Comparison of ENCODE assay signal across 17 cellular contexts in genomic region chr20:59832406-59833156, GRCh38.
A peak's percentile ranks its signal among the peaks of the same experiment; 100 is the strongest.
DNase-seq lines count a peak whose midpoint lies in the region; TF ChIP-seq lines count a peak whose summit lies in the region.
"Had no signal": no experiment of that assay in that cellular context is flagged by ENCODE, and none has a peak within 500 bp of the region (broad histone marks: within the 10 kb centered on the region; RNA-seq: fewer than 3 reads in every experiment).

No MANE protein-coding gene starts in this region.

- intact Hi-C loops in Calu3 (cut with micrococcal nuclease; ENCODE audit: unreplicated experiment) (no loop called here), colonic mucosa (cut with DNase I) (no loop called here), A673 (cut with micrococcal nuclease; ENCODE audit: unreplicated experiment) (no loop called here), CD14-positive monocyte (cut with micrococcal nuclease) (no loop called here)

- TF ChIP-seq CTCF in Calu3 (IDR thresholded peaks at IDR 0.05; ENCODE audit: unreplicated experiment) (no peak), GM10266 (IDR thresholded peaks at IDR 0.05; ENCODE audit: control insufficient read depth, insufficient read depth, low read depth, missing control alignments) (no peak), colonic mucosa (IDR thresholded peaks at IDR 0.05) (no peak), A673 (conservative IDR thresholded peaks at IDR 0.05; ENCODE audit: low read depth, low read length) (no peak), CD14-positive monocyte (IDR thresholded peaks at IDR 0.05) (no peak)

- POLR2A ChIA-PET in A673 (lab: Charles Lee; ENCODE audit: low non-redundant PET), result no interaction called here

- H3K27me3 Mint-ChIP-seq in Calu3 (ENCODE audit: unreplicated experiment) (no peaks in the 10 kb centered on the region), CD14-positive monocyte (ENCODE audit: low read depth in 3 of 3) (peaks cover 20 to 23% (median 21%) of the 10 kb centered on the region in 3 donors)

- H3K4me2 ChIP-seq in neuronal stem cell (ENCODE audit: insufficient read depth, low read length, poor library complexity, severe bottlenecking), result no peak overlapping the region
- H3K4me2 ChIP-seq: KMS-11 had no signal

- DNase-seq in Calu3 (no peak), GM10266 (ENCODE audit: extremely low spot score) (peak; percentile 4), colonic mucosa (peak; percentile 11), neuronal stem cell (ENCODE audit: low spot score) (no peak), cerebellar cortex (ENCODE audit: low spot score) (no peak), DMS53 (lab: John Stamatoyannopoulos, UW) (no peak), A673 (ENCODE audit: low spot score) (no peak), CD14-positive monocyte (ENCODE audit: low spot score) (no peak)
- DNase-seq: CD8-positive, alpha-beta T cell; GDM1; NCI-H146; NCI-H2081 treated with DMSO at 0.1 percent for 48 hours; NCI-H510A; NCI-H82 had no signal

- H2AK5ac ChIP-seq in neuronal stem cell (ENCODE audit: low read depth, low read length), result peak overlapping the region; percentile 54

- H3K9ac ChIP-seq in colonic mucosa (ENCODE audit: low read depth in 2 of 2, low read length in 2 of 2) (no peak overlapping the region), neuronal stem cell (ENCODE audit: low read depth, low read length, poor library complexity) (no peak overlapping the region)
- H3K9ac ChIP-seq: KMS-11 had no signal

- H3K36me3 ChIP-seq in colonic mucosa (no peaks in the 10 kb centered on the region), neuronal stem cell (replicated peaks in 1 of 2; ENCODE audit: control insufficient read depth in 2 of 2, insufficient read depth in 2 of 2, low read length in 2 of 2) (no peaks in the 10 kb centered on the region), A673 (ENCODE audit: insufficient read depth, low read length, poor library complexity, severe bottlenecking) (no peaks in the 10 kb centered on the region)

- peak overlapping the region; percentile 6 for H3K18ac ChIP-seq in neuronal stem cell (ENCODE audit: low read length)

- no TSS peak for BruUV-seq in Calu3 (replicated peaks; lab: Mats Ljungman, UMichigan)
- no TSS peak for BruUV-seq in A673 (replicated peaks; lab: Mats Ljungman, UMichigan)

- no peak overlapping the region for H2AFZ ChIP-seq in neuronal stem cell (ENCODE audit: low read length)

- H3K4me3 ChIP-seq in colonic mucosa (no peak overlapping the region), neuronal stem cell (ENCODE audit: low read length in 2 of 2) (no peak overlapping the region), A673 (ENCODE audit: low read depth, low read length, poor library complexity, severe bottlenecking) (no peak overlapping the region)
- H3K4me3 ChIP-seq: SK-N-MC had no signal

- no peaks in the 10 kb centered on the region for H3K79me1 ChIP-seq in neuronal stem cell (ENCODE audit: low read depth, low read length)

- no peak overlapping the region for H4K8ac ChIP-seq in neuronal stem cell (ENCODE audit: low read depth, low read length)

- no peak overlapping the region for H4K91ac ChIP-seq in neuronal stem cell (ENCODE audit: low read depth, low read length, poor library complexity)

- H3K27ac ChIP-seq in colonic mucosa (no peak overlapping the region), neuronal stem cell (replicated peaks; ENCODE audit: low read length) (no peak overlapping the region), A673 (ENCODE audit: low read depth, low read length, poor library complexity, severe bottlenecking) (no peak overlapping the region)
- H3K27ac ChIP-seq: KMS-11, SK-N-MC had no signal

- H3K4ac ChIP-seq in neuronal stem cell (ENCODE audit: low read length), result no peak overlapping the region

- H3K9me3 Mint-ChIP-seq in Calu3 (ENCODE audit: low read depth, unreplicated experiment), result no peaks in the 10 kb centered on the region
- H3K9me3 Mint-ChIP-seq in CD14-positive monocyte, result peaks cover 0 to 3% (median 0%) of the 10 kb centered on the region in 7 donors
- H3K9me3 Mint-ChIP-seq: CD8-positive, alpha-beta T cell had no signal

- H3K23ac ChIP-seq in neuronal stem cell (ENCODE audit: low read depth, low read length, poor library complexity), result no peak overlapping the region

- H2BK15ac ChIP-seq in neuronal stem cell (ENCODE audit: low read length), result no peak overlapping the region

- H2BK12ac ChIP-seq in neuronal stem cell (ENCODE audit: low read length), result no peak overlapping the region

- H3K27me3 ChIP-seq in colonic mucosa, result no peaks in the 10 kb centered on the region
- peaks cover 0 to 44% (median under 1%) of the 10 kb centered on the region in 3 experiments for H3K27me3 ChIP-seq in neuronal stem cell (ENCODE audit: control insufficient read depth in 3 of 3, insufficient read depth in 3 of 3, low read depth in 1 of 3, low read length in 3 of 3)
- H3K27me3 ChIP-seq in A673 (replicated peaks; ENCODE audit: insufficient read depth, low read depth, low read length, poor library complexity), result peaks cover 11% of the 10 kb centered on the region

- H3K4me3 Mint-ChIP-seq in Calu3 (ENCODE audit: low read depth, unreplicated experiment), result no peak overlapping the region
- no peak overlapping the region for H3K4me3 Mint-ChIP-seq in CD14-positive monocyte
- H3K4me3 Mint-ChIP-seq: B cell; CD8-positive, alpha-beta T cell had no signal

- H2BK120ac ChIP-seq in neuronal stem cell (ENCODE audit: low read depth, low read length), result no peak overlapping the region

- peaks cover 80% of the 10 kb centered on the region for H3K4me1 Mint-ChIP-seq in Calu3 (ENCODE audit: low read depth, unreplicated experiment)
- H3K4me1 Mint-ChIP-seq in CD14-positive monocyte, result peaks cover 13% of the 10 kb centered on the region
- H3K4me1 Mint-ChIP-seq: B cell had no signal

- CTCF ChIA-PET in Calu3 (lab: Charles Lee) (interaction anchor here (2.2 kb wide), 1 partner anchor 13 kb away, joined by 5 read pairs; no protein-coding TSS in a partner anchor), A673 (lab: Charles Lee) (no interaction called here)

- H2BK5ac ChIP-seq in neuronal stem cell (ENCODE audit: low read length), result no peak overlapping the region

- WGBS in neuronal stem cell (ENCODE audit: extremely low coverage in 2 of 2, insufficient read length in 2 of 2, insufficient replicate concordance in 1 of 2), 2 donors, result no CpG with 5 or more reads among the region's 10 CpGs

- H3K36me3 Mint-ChIP-seq in Calu3 (ENCODE audit: insufficient read depth, unreplicated experiment) (peaks cover 26% of the 10 kb centered on the region), CD14-positive monocyte (no peaks in the 10 kb centered on the region)
- H3K36me3 Mint-ChIP-seq: CD8-positive, alpha-beta T cell had no signal

- H3K14ac ChIP-seq in neuronal stem cell (ENCODE audit: low read length), result peak overlapping the region; percentile 49

- H3K27ac Mint-ChIP-seq in Calu3 (ENCODE audit: unreplicated experiment), result peak overlapping the region; percentile 74
- H3K27ac Mint-ChIP-seq in CD14-positive monocyte, result no peak overlapping the region
- H3K27ac Mint-ChIP-seq: B cell; CD8-positive, alpha-beta T cell had no signal

- H3K9me3 ChIP-seq in colonic mucosa, result no peaks in the 10 kb centered on the region
- no peaks in the 10 kb centered on the region for H3K9me3 ChIP-seq in neuronal stem cell (replicated peaks in 1 of 2; ENCODE audit: control insufficient read depth in 2 of 2, insufficient read depth in 1 of 2, low read depth in 1 of 2, low read length in 2 of 2)
- H3K9me3 ChIP-seq in A673 (ENCODE audit: low read depth, low read length, poor library complexity, severe bottlenecking), result no peaks in the 10 kb centered on the region

- H3K4me1 ChIP-seq in colonic mucosa (no peaks in the 10 kb centered on the region), neuronal stem cell (ENCODE audit: control insufficient read depth in 2 of 2, insufficient read depth in 1 of 2, low read depth in 1 of 2, low read length in 2 of 2) (peaks cover 0 to 13% of the 10 kb centered on the region in 2 donors), A673 (ENCODE audit: insufficient read depth, low read length, poor library complexity, severe bottlenecking) (peaks cover 5% of the 10 kb centered on the region)

Comparison
In these comparisons a context has a peak if more than half of its experiments do, and no peak if none do; other contexts are left out.
1. DNase-seq: peak in GM10266 (single experiment) and colonic mucosa (single experiment); none in Calu3 (single experiment), neuronal stem cell (single experiment), cerebellar cortex (single experiment), DMS53 (single experiment), A673 (single experiment) and CD14-positive monocyte (single experiment).